Comparison of ENCODE assay signal across 3 cellular contexts in genomic region chr14:75127903-75128595, GRCh38.
TF ChIP-seq lines count a peak whose summit lies in the region.

No MANE protein-coding gene starts in this region.

TF ChIP-seq in A549, 52 proteins besides CTCF, POLR2A, EP300 and RAD21 (continues in another document):
- TF ChIP-seq, protein P1, sequence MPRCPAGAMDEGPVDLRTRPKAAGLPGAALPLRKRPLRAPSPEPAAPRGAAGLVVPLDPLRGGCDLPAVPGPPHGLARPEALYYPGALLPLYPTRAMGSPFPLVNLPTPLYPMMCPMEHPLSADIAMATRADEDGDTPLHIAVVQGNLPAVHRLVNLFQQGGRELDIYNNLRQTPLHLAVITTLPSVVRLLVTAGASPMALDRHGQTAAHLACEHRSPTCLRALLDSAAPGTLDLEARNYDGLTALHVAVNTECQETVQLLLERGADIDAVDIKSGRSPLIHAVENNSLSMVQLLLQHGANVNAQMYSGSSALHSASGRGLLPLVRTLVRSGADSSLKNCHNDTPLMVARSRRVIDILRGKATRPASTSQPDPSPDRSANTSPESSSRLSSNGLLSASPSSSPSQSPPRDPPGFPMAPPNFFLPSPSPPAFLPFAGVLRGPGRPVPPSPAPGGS (IDR thresholded peaks at IDR 0.05) = no peak
- no peak for TF ChIP-seq ATOH8 (CRISPR knock-in tag; IDR thresholded peaks at IDR 0.05; ENCODE audit: low read depth)
- TF ChIP-seq TFCP2L1 (CRISPR knock-in tag; IDR thresholded peaks at IDR 0.05) = no peak
- TF ChIP-seq ESRRA (IDR thresholded peaks at IDR 0.05; ENCODE audit: borderline replicate concordance, low read length) = no peak
- no peak for TF ChIP-seq HOXA7 (CRISPR knock-in tag; IDR thresholded peaks at IDR 0.05)
- no peak for TF ChIP-seq FOSB (CRISPR knock-in tag; IDR thresholded peaks at IDR 0.05)
- no peak for TF ChIP-seq HOXB5 (CRISPR knock-in tag; IDR thresholded peaks at IDR 0.05)
- no peak for TF ChIP-seq JUN (IDR thresholded peaks at IDR 0.05)
- no peak for TF ChIP-seq SMC3 (IDR thresholded peaks at IDR 0.05)
- no peak for TF ChIP-seq REST (IDR thresholded peaks at IDR 0.05)
- no peak for TF ChIP-seq MAFK (IDR thresholded peaks at IDR 0.05; ENCODE audit: partially characterized antibody)
- TF ChIP-seq FOSL2 (IDR thresholded peaks at IDR 0.05) = no peak
- no peak for TF ChIP-seq FOSL2 (CRISPR knock-in tag; IDR thresholded peaks at IDR 0.05)
- TF ChIP-seq NPAS2 (CRISPR knock-in tag; IDR thresholded peaks at IDR 0.05; ENCODE audit: borderline replicate concordance) = no peak
- TF ChIP-seq E2F6 (IDR thresholded peaks at IDR 0.05; ENCODE audit: borderline replicate concordance, low read depth) = no peak
- no peak for TF ChIP-seq CBX8 (IDR thresholded peaks at IDR 0.05)

TF ChIP-seq in HCT116, 20 proteins besides CTCF, POLR2A, EP300 and RAD21:
- TF ChIP-seq, protein P2, sequence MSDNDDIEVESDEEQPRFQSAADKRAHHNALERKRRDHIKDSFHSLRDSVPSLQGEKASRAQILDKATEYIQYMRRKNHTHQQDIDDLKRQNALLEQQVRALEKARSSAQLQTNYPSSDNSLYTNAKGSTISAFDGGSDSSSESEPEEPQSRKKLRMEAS (IDR thresholded peaks at IDR 0.05) = peak; percentile 78
- TF ChIP-seq ATF3 (IDR thresholded peaks at IDR 0.05) (no peak), REST (IDR thresholded peaks at IDR 0.05; ENCODE audit: low read depth) (no peak), CBX3 (IDR thresholded peaks at IDR 0.05; ENCODE audit: low read depth) (no peak)
- TF ChIP-seq, protein P3, sequence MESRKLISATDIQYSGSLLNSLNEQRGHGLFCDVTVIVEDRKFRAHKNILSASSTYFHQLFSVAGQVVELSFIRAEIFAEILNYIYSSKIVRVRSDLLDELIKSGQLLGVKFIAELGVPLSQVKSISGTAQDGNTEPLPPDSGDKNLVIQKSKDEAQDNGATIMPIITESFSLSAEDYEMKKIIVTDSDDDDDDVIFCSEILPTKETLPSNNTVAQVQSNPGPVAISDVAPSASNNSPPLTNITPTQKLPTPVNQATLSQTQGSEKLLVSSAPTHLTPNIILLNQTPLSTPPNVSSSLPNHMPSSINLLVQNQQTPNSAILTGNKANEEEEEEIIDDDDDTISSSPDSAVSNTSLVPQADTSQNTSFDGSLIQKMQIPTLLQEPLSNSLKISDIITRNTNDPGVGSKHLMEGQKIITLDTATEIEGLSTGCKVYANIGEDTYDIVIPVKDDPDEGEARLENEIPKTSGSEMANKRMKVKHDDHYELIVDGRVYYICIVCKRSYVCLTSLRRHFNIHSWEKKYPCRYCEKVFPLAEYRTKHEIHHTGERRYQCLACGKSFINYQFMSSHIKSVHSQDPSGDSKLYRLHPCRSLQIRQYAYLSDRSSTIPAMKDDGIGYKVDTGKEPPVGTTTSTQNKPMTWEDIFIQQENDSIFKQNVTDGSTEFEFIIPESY (IDR thresholded peaks at IDR 0.05; ENCODE audit: extremely low read depth, insufficient replicate concordance, low read length) = no peak

TF ChIP-seq in K562, 482 proteins besides CTCF, POLR2A, EP300 and RAD21 (continues in another document):
- TF ChIP-seq, protein P4, sequence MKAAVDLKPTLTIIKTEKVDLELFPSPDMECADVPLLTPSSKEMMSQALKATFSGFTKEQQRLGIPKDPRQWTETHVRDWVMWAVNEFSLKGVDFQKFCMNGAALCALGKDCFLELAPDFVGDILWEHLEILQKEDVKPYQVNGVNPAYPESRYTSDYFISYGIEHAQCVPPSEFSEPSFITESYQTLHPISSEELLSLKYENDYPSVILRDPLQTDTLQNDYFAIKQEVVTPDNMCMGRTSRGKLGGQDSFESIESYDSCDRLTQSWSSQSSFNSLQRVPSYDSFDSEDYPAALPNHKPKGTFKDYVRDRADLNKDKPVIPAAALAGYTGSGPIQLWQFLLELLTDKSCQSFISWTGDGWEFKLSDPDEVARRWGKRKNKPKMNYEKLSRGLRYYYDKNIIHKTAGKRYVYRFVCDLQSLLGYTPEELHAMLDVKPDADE (conservative IDR thresholded peaks at IDR 0.05; ENCODE audit: control insufficient read depth, low read depth, low read length) = no peak
- TF ChIP-seq E2F6 (IDR thresholded peaks at IDR 0.05; ENCODE audit: borderline replicate concordance in 1 of 2, extremely low read depth in 1 of 2, insufficient read depth in 1 of 2, insufficient read length in 1 of 2, low read depth in 1 of 2, low read length in 1 of 2, poor library complexity in 1 of 2, severe bottlenecking in 1 of 2) (peak in 1 of 2 experiments; percentile 35), ESRRA (IDR thresholded peaks at IDR 0.05; ENCODE audit: borderline replicate concordance, low read depth) (peak; percentile 89), TGIF2 (CRISPR knock-in tag; IDR thresholded peaks at IDR 0.05) (no peak), ZNF165 (CRISPR knock-in tag; IDR thresholded peaks at IDR 0.05; ENCODE audit: borderline replicate concordance) (no peak), NR2C1 (IDR thresholded peaks at IDR 0.05) (no peak), NR2C1 (tag; IDR thresholded peaks at IDR 0.05) (no peak), ZNF507 (tag; conservative IDR thresholded peaks at IDR 0.05) (no peak), SMARCA4 (IDR thresholded peaks at IDR 0.05) (no peak), NBN (IDR thresholded peaks at IDR 0.05; ENCODE audit: low read depth) (no peak), MLLT1 (IDR thresholded peaks at IDR 0.05) (no peak)
- TF ChIP-seq, protein P5, sequence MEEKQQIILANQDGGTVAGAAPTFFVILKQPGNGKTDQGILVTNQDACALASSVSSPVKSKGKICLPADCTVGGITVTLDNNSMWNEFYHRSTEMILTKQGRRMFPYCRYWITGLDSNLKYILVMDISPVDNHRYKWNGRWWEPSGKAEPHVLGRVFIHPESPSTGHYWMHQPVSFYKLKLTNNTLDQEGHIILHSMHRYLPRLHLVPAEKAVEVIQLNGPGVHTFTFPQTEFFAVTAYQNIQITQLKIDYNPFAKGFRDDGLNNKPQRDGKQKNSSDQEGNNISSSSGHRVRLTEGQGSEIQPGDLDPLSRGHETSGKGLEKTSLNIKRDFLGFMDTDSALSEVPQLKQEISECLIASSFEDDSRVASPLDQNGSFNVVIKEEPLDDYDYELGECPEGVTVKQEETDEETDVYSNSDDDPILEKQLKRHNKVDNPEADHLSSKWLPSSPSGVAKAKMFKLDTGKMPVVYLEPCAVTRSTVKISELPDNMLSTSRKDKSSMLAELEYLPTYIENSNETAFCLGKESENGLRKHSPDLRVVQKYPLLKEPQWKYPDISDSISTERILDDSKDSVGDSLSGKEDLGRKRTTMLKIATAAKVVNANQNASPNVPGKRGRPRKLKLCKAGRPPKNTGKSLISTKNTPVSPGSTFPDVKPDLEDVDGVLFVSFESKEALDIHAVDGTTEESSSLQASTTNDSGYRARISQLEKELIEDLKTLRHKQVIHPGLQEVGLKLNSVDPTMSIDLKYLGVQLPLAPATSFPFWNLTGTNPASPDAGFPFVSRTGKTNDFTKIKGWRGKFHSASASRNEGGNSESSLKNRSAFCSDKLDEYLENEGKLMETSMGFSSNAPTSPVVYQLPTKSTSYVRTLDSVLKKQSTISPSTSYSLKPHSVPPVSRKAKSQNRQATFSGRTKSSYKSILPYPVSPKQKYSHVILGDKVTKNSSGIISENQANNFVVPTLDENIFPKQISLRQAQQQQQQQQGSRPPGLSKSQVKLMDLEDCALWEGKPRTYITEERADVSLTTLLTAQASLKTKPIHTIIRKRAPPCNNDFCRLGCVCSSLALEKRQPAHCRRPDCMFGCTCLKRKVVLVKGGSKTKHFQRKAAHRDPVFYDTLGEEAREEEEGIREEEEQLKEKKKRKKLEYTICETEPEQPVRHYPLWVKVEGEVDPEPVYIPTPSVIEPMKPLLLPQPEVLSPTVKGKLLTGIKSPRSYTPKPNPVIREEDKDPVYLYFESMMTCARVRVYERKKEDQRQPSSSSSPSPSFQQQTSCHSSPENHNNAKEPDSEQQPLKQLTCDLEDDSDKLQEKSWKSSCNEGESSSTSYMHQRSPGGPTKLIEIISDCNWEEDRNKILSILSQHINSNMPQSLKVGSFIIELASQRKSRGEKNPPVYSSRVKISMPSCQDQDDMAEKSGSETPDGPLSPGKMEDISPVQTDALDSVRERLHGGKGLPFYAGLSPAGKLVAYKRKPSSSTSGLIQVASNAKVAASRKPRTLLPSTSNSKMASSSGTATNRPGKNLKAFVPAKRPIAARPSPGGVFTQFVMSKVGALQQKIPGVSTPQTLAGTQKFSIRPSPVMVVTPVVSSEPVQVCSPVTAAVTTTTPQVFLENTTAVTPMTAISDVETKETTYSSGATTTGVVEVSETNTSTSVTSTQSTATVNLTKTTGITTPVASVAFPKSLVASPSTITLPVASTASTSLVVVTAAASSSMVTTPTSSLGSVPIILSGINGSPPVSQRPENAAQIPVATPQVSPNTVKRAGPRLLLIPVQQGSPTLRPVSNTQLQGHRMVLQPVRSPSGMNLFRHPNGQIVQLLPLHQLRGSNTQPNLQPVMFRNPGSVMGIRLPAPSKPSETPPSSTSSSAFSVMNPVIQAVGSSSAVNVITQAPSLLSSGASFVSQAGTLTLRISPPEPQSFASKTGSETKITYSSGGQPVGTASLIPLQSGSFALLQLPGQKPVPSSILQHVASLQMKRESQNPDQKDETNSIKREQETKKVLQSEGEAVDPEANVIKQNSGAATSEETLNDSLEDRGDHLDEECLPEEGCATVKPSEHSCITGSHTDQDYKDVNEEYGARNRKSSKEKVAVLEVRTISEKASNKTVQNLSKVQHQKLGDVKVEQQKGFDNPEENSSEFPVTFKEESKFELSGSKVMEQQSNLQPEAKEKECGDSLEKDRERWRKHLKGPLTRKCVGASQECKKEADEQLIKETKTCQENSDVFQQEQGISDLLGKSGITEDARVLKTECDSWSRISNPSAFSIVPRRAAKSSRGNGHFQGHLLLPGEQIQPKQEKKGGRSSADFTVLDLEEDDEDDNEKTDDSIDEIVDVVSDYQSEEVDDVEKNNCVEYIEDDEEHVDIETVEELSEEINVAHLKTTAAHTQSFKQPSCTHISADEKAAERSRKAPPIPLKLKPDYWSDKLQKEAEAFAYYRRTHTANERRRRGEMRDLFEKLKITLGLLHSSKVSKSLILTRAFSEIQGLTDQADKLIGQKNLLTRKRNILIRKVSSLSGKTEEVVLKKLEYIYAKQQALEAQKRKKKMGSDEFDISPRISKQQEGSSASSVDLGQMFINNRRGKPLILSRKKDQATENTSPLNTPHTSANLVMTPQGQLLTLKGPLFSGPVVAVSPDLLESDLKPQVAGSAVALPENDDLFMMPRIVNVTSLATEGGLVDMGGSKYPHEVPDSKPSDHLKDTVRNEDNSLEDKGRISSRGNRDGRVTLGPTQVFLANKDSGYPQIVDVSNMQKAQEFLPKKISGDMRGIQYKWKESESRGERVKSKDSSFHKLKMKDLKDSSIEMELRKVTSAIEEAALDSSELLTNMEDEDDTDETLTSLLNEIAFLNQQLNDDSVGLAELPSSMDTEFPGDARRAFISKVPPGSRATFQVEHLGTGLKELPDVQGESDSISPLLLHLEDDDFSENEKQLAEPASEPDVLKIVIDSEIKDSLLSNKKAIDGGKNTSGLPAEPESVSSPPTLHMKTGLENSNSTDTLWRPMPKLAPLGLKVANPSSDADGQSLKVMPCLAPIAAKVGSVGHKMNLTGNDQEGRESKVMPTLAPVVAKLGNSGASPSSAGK (IDR thresholded peaks at IDR 0.05) = 0 out of 2 replicates have a peak, but pooled peaks have one; percentile 30
